Comparison of ENCODE assay signal across 7 cellular contexts in the genomic region with DNA sequence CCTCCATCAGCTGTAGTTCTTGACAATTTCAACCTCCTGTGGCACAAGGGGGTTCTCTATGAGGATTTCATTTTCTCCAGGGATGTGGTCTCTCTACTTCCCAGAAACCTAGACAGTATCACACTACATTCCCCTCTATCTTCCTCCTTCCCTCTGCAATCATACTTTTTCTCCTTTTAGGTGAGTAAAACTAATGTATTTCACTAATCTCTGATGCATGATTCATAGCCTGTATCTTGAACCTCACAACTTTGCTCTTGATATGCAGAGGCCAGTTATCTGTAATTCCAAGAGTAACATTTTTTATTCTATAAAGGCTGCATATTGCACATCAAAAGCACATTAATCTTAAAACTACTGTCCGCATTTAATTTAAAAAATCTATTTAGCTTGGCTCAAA.
"Had no signal": no experiment of that assay in that cellular context is flagged by ENCODE, and none has a peak within 500 bp of the region (broad histone marks: within the 10 kb centered on the region; RNA-seq: fewer than 3 reads in every experiment).

No MANE protein-coding gene starts in this region.

- DNase-seq: IMR-90, KBM-7, KG1 had no signal

- FAIRE-seq: HepG2, K562 had no signal

- H3K27ac ChIP-seq: HL-60 had no signal

- ATAC-seq: HepG2, K562 had no signal

- H3K27ac Mint-ChIP-seq: IgD-negative memory B cell had no signal

- H3K4me1 Mint-ChIP-seq: IgD-negative memory B cell had no signal

- H3K4me3 Mint-ChIP-seq: IgD-negative memory B cell had no signal

- H3K36me3 Mint-ChIP-seq: IgD-negative memory B cell had no signal

- H3K4me3 ChIP-seq: K562 had no signal
